ENCODE assay signal across 18 cellular contexts in the genomic region with DNA sequence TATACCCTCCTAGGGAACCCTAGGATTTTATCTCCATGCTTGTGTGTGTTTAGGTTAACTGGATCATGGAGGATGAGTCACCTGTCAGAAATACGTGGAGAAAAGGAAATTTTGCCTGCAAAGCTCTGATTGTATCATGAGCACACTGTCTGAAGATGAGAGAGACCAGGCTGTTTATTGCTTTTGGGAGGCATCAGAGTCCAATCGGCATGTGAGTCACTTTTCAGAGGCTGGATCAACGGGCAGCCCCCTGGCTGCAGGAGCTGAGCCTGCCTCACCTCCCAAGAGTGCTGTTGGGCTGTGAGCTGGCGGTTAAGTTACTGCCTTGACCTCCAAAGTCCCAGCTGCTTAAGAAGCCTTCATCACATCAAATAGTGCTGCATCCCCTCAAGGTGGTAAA. TPM values are rescaled to one million over a fixed set of nuclear protein-coding genes. Genes with fewer than 3 reads are reported as not detected.
DNase-seq lines count a peak whose midpoint lies in the region; ATAC-seq, FAIRE-seq and TF ChIP-seq lines count a peak whose summit lies in the region.
"Had no signal": no experiment of that assay in that cellular context is flagged by ENCODE, and none has a peak within 500 bp of the region (broad histone marks: within the 10 kb centered on the region; RNA-seq: fewer than 3 reads in every experiment).

No MANE protein-coding gene starts in this region.

- H3K4me3 ChIP-seq in AG10803 (ENCODE audit: low read length) (no peak overlapping the region), IMR-90 (ENCODE audit: insufficient read depth, low read depth, low read length) (no peak overlapping the region), bronchial epithelial cell (ENCODE audit: low read depth, low read length) (no peak overlapping the region), HepG2 (replicated peaks in 1 of 3; ENCODE audit: insufficient read depth in 1 of 3, low read depth in 2 of 3, low read length in 3 of 3) (no peak overlapping the region)
- H3K4me3 ChIP-seq: heart left ventricle had no signal

- TF ChIP-seq EP300 in HepG2 (IDR thresholded peaks at IDR 0.05; ENCODE audit: low read depth in 2 of 2, low read length in 2 of 2): peak in 1 of 2 experiments; percentile 16; a peak in 1 of 4 replicates
- TF ChIP-seq EP300 in HepG2 (CRISPR knock-in tag; IDR thresholded peaks at IDR 0.05; ENCODE audit: borderline replicate concordance): no peak

- 0% methylated on average over 1 of the region's 4 CpGs; no CpG with 5 or more reads in 1 of the 2 experiments for WGBS in IMR-90 (ENCODE audit: extremely low coverage in 2 of 2, insufficient read length in 1 of 2), 2 experiments
- 0% methylated on average over 3 of the region's 4 CpGs for WGBS in HepG2 (ENCODE audit: low lambda C conversion rate)

- H2AK9ac ChIP-seq in IMR-90 (replicated peaks; ENCODE audit: low read depth, low read length, poor library complexity): peak overlapping the region; percentile 73

- H3K27me3 Mint-ChIP-seq in glutamatergic neuron (ENCODE audit: unreplicated experiment): peaks cover 6% of the 10 kb centered on the region
- H3K27me3 Mint-ChIP-seq: CD4-positive, alpha-beta T cell had no signal

- CTCF ChIA-PET in IMR-90 (lab: Yijun Ruan, JAX) (interaction anchor here (1.2 kb wide), 2 partner anchors 20 to 61 kb away, joined by 3 read pairs; a partner anchor contains a TSS), HepG2 (lab: Yijun Ruan, JAX; ENCODE audit: low intra/inter-chr PET ratio, low total read pairs) (interaction anchor here (1.2 to 1.3 kb wide), 2 partner anchors 48 to 80 kb away, joined by 4 read pairs; no protein-coding TSS in a partner anchor)

- FAIRE-seq in bronchial epithelial cell (lab: Jason Lieb, UNC) (no peak), HepG2 (lab: Jason Lieb, UNC) (no peak)

- H3K27ac ChIP-seq in IMR-90 (ENCODE audit: insufficient read depth, low read length) (peak overlapping the region; percentile 73), HepG2 (ENCODE audit: extremely low read length, insufficient read depth, low read length) (no peak overlapping the region)
- H3K27ac ChIP-seq: heart left ventricle had no signal

- DNase-seq in AG10803 (ENCODE audit: low read depth) (peak; percentile 62), IMR-90 (peak; percentile 99), bronchial epithelial cell (ENCODE audit: low read depth) (peak; percentile 17), HepG2 (ENCODE audit: low spot score) (peak; percentile 80), GF-D8 (lab: John Stamatoyannopoulos, UW) (no peak), CD1c-positive myeloid dendritic cell (ENCODE audit: extremely low spot score) (no peak), Kasumi-1 (lab: John Stamatoyannopoulos, UW) (no peak), glutamatergic neuron (no peak)
- DNase-seq: activated CD4-positive, alpha-beta T cell treated with anti-CD3 and anti-CD28 coated beads, Interleukin-2, amount 50 U/mL, for 48 hours; activated naive CD4-positive, alpha-beta T cell treated with anti-CD3 and anti-CD28 coated beads, Interleukin-2, amount 10 ng/mL, durations not matched to agents 7 days and 5 days; CD4-positive, alpha-beta T cell; heart left ventricle; NCI-H2029; NK-92 treated with Interleukin-12 subunit alpha and Interleukin-12 subunit beta, amount 100 ng/mL, for 24 hours; stimulated activated naive CD8-positive, alpha-beta T cell treated with anti-CD3 and anti-CD28 coated beads, Interleukin-15, Interleukin-2, amounts not matched to agents 100 U/mL and 50 U/mL, for 24 hours; SW 1271 had no signal

- H3K9ac ChIP-seq in IMR-90 (ENCODE audit: low read depth, low read length) (no peak overlapping the region), HepG2 (ENCODE audit: insufficient read depth, low read depth, low read length) (no peak overlapping the region)

- H3K4me2 ChIP-seq in IMR-90 (ENCODE audit: low read depth, low read length): peak overlapping the region; percentile 51
- H3K4me2 ChIP-seq in HepG2 (ENCODE audit: low read depth, low read length): peak overlapping the region; percentile 13

- dilution Hi-C loops in IMR-90 (cut with HindIII; ENCODE audit: low sequenced_read_pairs, unreplicated experiment): no loop called here

- peak; percentile 95 for ATAC-seq in IMR-90 (ENCODE audit: low read depth)
- ATAC-seq in HepG2: peak; percentile 82
- ATAC-seq: heart left ventricle; stimulated activated naive CD8-positive, alpha-beta T cell treated with anti-CD3 and anti-CD28 coated beads, Interleukin-15, Interleukin-2, amounts not matched to agents 100 U/mL and 50 U/mL, for 24 hours had no signal

- in situ Hi-C loops in IMR-90 (cut with MboI; ENCODE audit: low sequenced_read_pairs): no loop called here
- in situ Hi-C loops in HepG2 (cut with HindIII; ENCODE audit: extremely low pct_ligation_motif_present, low pct_unique_long_range_greater_than_20kb): no loop called here

- H3K9me3 ChIP-seq in IMR-90 (ENCODE audit: control insufficient read depth, insufficient read depth, low read length) (no peaks in the 10 kb centered on the region), HepG2 (ENCODE audit: low read length) (no peaks in the 10 kb centered on the region)
- H3K9me3 ChIP-seq: heart left ventricle had no signal

- peak overlapping the region in 1 of 2 experiments; percentile 75; a peak in 3 of 4 replicates for H4K8ac ChIP-seq in IMR-90 (ENCODE audit: low read depth in 2 of 2, low read length in 2 of 2)

- H3K4me1 ChIP-seq in IMR-90 (ENCODE audit: control insufficient read depth, insufficient read depth, low read length) (peaks cover 14% of the 10 kb centered on the region), HepG2 (ENCODE audit: insufficient read depth, low read length) (peaks cover 66% of the 10 kb centered on the region)

- H2AFZ ChIP-seq in IMR-90 (replicated peaks; ENCODE audit: low read length, poor library complexity) (peak overlapping the region; percentile 66), HepG2 (ENCODE audit: low read length) (no peak overlapping the region)

- intact Hi-C loops in IMR-90 (cut with micrococcal nuclease) (no loop called here), HepG2 (cut with micrococcal nuclease; ENCODE audit: unreplicated experiment) (no loop called here)

- H3K56ac ChIP-seq in IMR-90 (ENCODE audit: extremely low read depth, insufficient read depth, low read length): peak overlapping the region; percentile 7

- H3K27ac Mint-ChIP-seq in glutamatergic neuron (ENCODE audit: unreplicated experiment): no peak overlapping the region
- H3K27ac Mint-ChIP-seq: activated naive CD4-positive, alpha-beta T cell treated with anti-CD3 and anti-CD28 coated beads, Interleukin-2, amount 10 ng/mL, durations not matched to agents 7 days and 5 days; CD4-positive, alpha-beta T cell; memory B cell; progenitor cell of endocrine pancreas had no signal

- peak overlapping the region; percentile 75; the same call in 1 of the 3 replicates for H2BK15ac ChIP-seq in IMR-90 (ENCODE audit: low read depth, low read length)

- H3K4ac ChIP-seq in IMR-90 (ENCODE audit: low read depth, low read length): peak overlapping the region; percentile 83

- TF ChIP-seq POLR2A in IMR-90 (IDR thresholded peaks at IDR 0.05; ENCODE audit: low read depth, low read length) (peak; percentile 19; the same call in 1 of the 2 replicates), HepG2 (IDR thresholded peaks at IDR 0.05; ENCODE audit: insufficient read depth in 1 of 2, low read depth in 2 of 2, low read length in 2 of 2) (no peak)

- peak overlapping the region; percentile 32; the same call in 1 of the 2 replicates for H3K23ac ChIP-seq in IMR-90 (ENCODE audit: low read depth, low read length)

- no peaks in the 10 kb centered on the region for H3K79me1 ChIP-seq in IMR-90 (ENCODE audit: low read depth in 1 of 2, low read length in 2 of 2)

- peaks cover 2% of the 10 kb centered on the region for H3K9me3 Mint-ChIP-seq in glutamatergic neuron (ENCODE audit: unreplicated experiment)
- H3K9me3 Mint-ChIP-seq: activated naive CD4-positive, alpha-beta T cell treated with anti-CD3 and anti-CD28 coated beads, Interleukin-2, amount 10 ng/mL, durations not matched to agents 7 days and 5 days; CD4-positive, alpha-beta T cell; memory B cell had no signal

- H2BK20ac ChIP-seq in IMR-90 (ENCODE audit: low read depth, low read length): peak overlapping the region; percentile 94

- H2BK5ac ChIP-seq in IMR-90 (ENCODE audit: low read depth, low read length, poor library complexity, severe bottlenecking): peak overlapping the region; percentile 81

- H3K18ac ChIP-seq in IMR-90 (ENCODE audit: low read depth, low read length): 0 out of 2 replicates have a peak overlapping the region, but pooled peaks have one; percentile 4

- H3K27me3 ChIP-seq in IMR-90 (ENCODE audit: control insufficient read depth, insufficient read depth, low read length) (no peaks in the 10 kb centered on the region), bronchial epithelial cell (ENCODE audit: control insufficient read depth, insufficient read depth, low read length) (peaks cover 1% of the 10 kb centered on the region), HepG2 (ENCODE audit: control insufficient read depth in 1 of 2, insufficient read depth in 2 of 2, low read length in 2 of 2) (no peaks in the 10 kb centered on the region)
- H3K27me3 ChIP-seq: heart left ventricle had no signal

- peak overlapping the region; percentile 70 for H4K91ac ChIP-seq in IMR-90 (ENCODE audit: insufficient read depth, low read depth, low read length)

- TF ChIP-seq RAD21 in IMR-90 (IDR thresholded peaks at IDR 0.05; ENCODE audit: low read length) (peak; percentile 37), HepG2 (CRISPR knock-in tag; IDR thresholded peaks at IDR 0.05) (no peak; the same call in 1 of the 2 replicates)

- BruUV-seq in IMR-90 (replicated peaks; lab: Mats Ljungman, UMichigan) (no TSS peak), HepG2 (replicated peaks; lab: Mats Ljungman, UMichigan) (no TSS peak)

- H3K14ac ChIP-seq in IMR-90 (replicated peaks; ENCODE audit: low read depth, low read length): peak overlapping the region; percentile 16; the same call in 1 of the 2 replicates

- H3K4me3 Mint-ChIP-seq in glutamatergic neuron (ENCODE audit: unreplicated experiment): no peak overlapping the region
- H3K4me3 Mint-ChIP-seq: activated naive CD4-positive, alpha-beta T cell treated with anti-CD3 and anti-CD28 coated beads, Interleukin-2, amount 10 ng/mL, durations not matched to agents 7 days and 5 days; CD4-positive, alpha-beta T cell; memory B cell had no signal

- H3K36me3 ChIP-seq in IMR-90 (ENCODE audit: control insufficient read depth, insufficient read depth, low read length): no peaks in the 10 kb centered on the region
- H3K36me3 ChIP-seq in bronchial epithelial cell (ENCODE audit: control insufficient read depth, insufficient read depth, low read length): no peaks in the 10 kb centered on the region
- no peaks in the 10 kb centered on the region for H3K36me3 ChIP-seq in HepG2 (replicated peaks in 1 of 2; ENCODE audit: control insufficient read depth in 1 of 2, insufficient read depth in 2 of 2, low read length in 2 of 2)
- H3K36me3 ChIP-seq: heart left ventricle had no signal

- H3K79me2 ChIP-seq in HepG2 (ENCODE audit: insufficient read depth, low read length): no peaks in the 10 kb centered on the region

- H2BK120ac ChIP-seq in IMR-90 (ENCODE audit: low read depth, low read length): peak overlapping the region; percentile 94

- POLR2A ChIA-PET in IMR-90 (lab: Charles Lee; ENCODE audit: unreplicated experiment) (interaction anchor here (0.6 kb wide), 1 partner anchor 17 kb away, joined by 4 read pairs; no protein-coding TSS in a partner anchor), HepG2 (lab: Yijun Ruan, JAX) (interaction anchor here (1.0 to 3.1 kb wide), 6 partner anchors 10 to 80 kb away, joined by 3 to 33 read pairs (median 6); a partner anchor contains a TSS)

- peaks cover 3% of the 10 kb centered on the region; the same call in 1 of the 2 replicates for H4K20me1 ChIP-seq in IMR-90 (ENCODE audit: insufficient read depth, low read length)
- H4K20me1 ChIP-seq in HepG2 (ENCODE audit: insufficient read depth, low read length): no peaks in the 10 kb centered on the region

- peaks cover 8% of the 10 kb centered on the region for H3K36me3 Mint-ChIP-seq in glutamatergic neuron (ENCODE audit: unreplicated experiment)
- H3K36me3 Mint-ChIP-seq: activated naive CD4-positive, alpha-beta T cell treated with anti-CD3 and anti-CD28 coated beads, Interleukin-2, amount 10 ng/mL, durations not matched to agents 7 days and 5 days; memory B cell had no signal

- peaks cover 12% of the 10 kb centered on the region for H3K4me1 Mint-ChIP-seq in glutamatergic neuron (ENCODE audit: low read depth, unreplicated experiment)

- peak; percentile 34; the same call in 1 of the 2 replicates for TF ChIP-seq CTCF in AG10803 (conservative IDR thresholded peaks at IDR 0.05; ENCODE audit: low read length)
- TF ChIP-seq CTCF in IMR-90 (conservative IDR thresholded peaks at IDR 0.05; ENCODE audit: low read depth, low read length): peak; percentile 60
- no peak for TF ChIP-seq CTCF in bronchial epithelial cell (IDR thresholded peaks at IDR 0.05; ENCODE audit: insufficient read depth, low read length, severe bottlenecking)
- peak; percentile 43 for TF ChIP-seq CTCF in HepG2 (CRISPR knock-in tag; IDR thresholded peaks at IDR 0.05)
- no peak for TF ChIP-seq CTCF in glutamatergic neuron (IDR thresholded peaks at IDR 0.05; ENCODE audit: partially characterized antibody, unreplicated experiment)

- H3K9me1 ChIP-seq in IMR-90 (ENCODE audit: insufficient read depth, low read length): peaks cover 18% of the 10 kb centered on the region

- peak overlapping the region; percentile 38; the same call in 1 of the 2 replicates for H2AK5ac ChIP-seq in IMR-90 (ENCODE audit: low read depth, low read length)

- H4K5ac ChIP-seq in IMR-90 (ENCODE audit: low read depth, low read length): peak overlapping the region; percentile 6; the same call in 1 of the 2 replicates

RNA-seq across cellular contexts. Expression of a gene that starts 41.5 kb away (rescaled TPM):
- total RNA-seq in IMR-90 (2012; rRNA removed) (6.1 and 8.9 TPM in 2 replicates), bronchial epithelial cell (7.2 and 8.4 TPM in 2 replicates), HepG2 (2016; rRNA removed; fragmentation: Illumina TruSeq; extraction: Trizol) (11.7 and 15.1 TPM in 2 replicates), glutamatergic neuron (ENCODE audit: unreplicated experiment) (23.2 TPM)
- polyA plus RNA-seq in IMR-90 (2012; rRNA removed) (9.1 and 10.1 TPM in 2 replicates), HepG2 (2011; rRNA removed) (11.9 and 14.4 TPM in 2 replicates)
- polyA plus RNA-seq in IMR-90 (2012; cell fraction: cytosol; rRNA removed): 3.3 and 9.5 TPM in 2 replicates
- 12.6 and 13.5 TPM in 2 replicates for polyA plus RNA-seq in IMR-90 (2012; cell fraction: nucleus; rRNA removed; ENCODE audit: low replicate concordance)
- total RNA-seq in HepG2 (2016; cell fraction: cytosol; rRNA removed; fragmentation: Illumina TruSeq; extraction: Trizol; ENCODE audit: low read depth): 4.0 and 4.2 TPM in 2 replicates
- 11.7 and 14.4 TPM in 2 replicates for total RNA-seq in HepG2 (2016; cell fraction: insoluble cytoplasmic fraction; rRNA removed; fragmentation: Illumina TruSeq; extraction: Trizol)
- total RNA-seq in HepG2 (2016; cell fraction: membrane; rRNA removed; fragmentation: Illumina TruSeq; extraction: Trizol): 9.8 and 10.7 TPM in 2 replicates
- 10.8 and 11.7 TPM in 2 replicates for total RNA-seq in HepG2 (2016; cell fraction: nucleus; rRNA removed; fragmentation: Illumina TruSeq; extraction: Trizol)
- polyA plus RNA-seq in HepG2 (2011; cell fraction: cytosol; rRNA removed): 18.3 and 21.5 TPM in 2 replicates
- polyA plus RNA-seq in HepG2 (2011; cell fraction: nucleus; rRNA removed): 15.4 and 17.5 TPM in 2 replicates
- 9.2 and 11.4 TPM in 2 replicates for polyA plus RNA-seq in HepG2 (2012)
- 3.0 and 3.1 TPM in 2 replicates for polyA plus RNA-seq in HepG2 (2016; cell fraction: cytosol; fragmentation: Illumina TruSeq; extraction: Trizol; ENCODE audit: low read depth)
- polyA plus RNA-seq in HepG2 (2016; cell fraction: insoluble cytoplasmic fraction; fragmentation: Illumina TruSeq; extraction: Trizol; ENCODE audit: low read depth): 11.2 and 12.0 TPM in 2 replicates
- polyA plus RNA-seq in HepG2 (2016; cell fraction: membrane; fragmentation: Illumina TruSeq; extraction: Trizol; ENCODE audit: low read depth): 6.4 and 7.0 TPM in 2 replicates
- polyA plus RNA-seq in HepG2 (2016; cell fraction: nucleus; fragmentation: Illumina TruSeq; extraction: Trizol; ENCODE audit: insufficient read depth, low read depth): 11.4 and 12.6 TPM in 2 replicates
- 21.1 and 25.1 TPM in 2 replicates for polyA minus RNA-seq in HepG2 (2011; rRNA and poly(A)+ RNA removed; ENCODE audit: low replicate concordance)
- polyA minus RNA-seq in HepG2 (2011; cell fraction: cytosol; rRNA and poly(A)+ RNA removed): 9.8 and 9.9 TPM in 2 replicates
- 24.2 and 25.4 TPM in 2 replicates for polyA minus RNA-seq in HepG2 (2011; cell fraction: nucleus; rRNA and poly(A)+ RNA removed)

Comparison
In these comparisons a context has a peak if more than half of its experiments do, and no peak if none do; other contexts are left out.
1. DNase-seq: peak in AG10803 (single experiment), IMR-90 (single experiment), bronchial epithelial cell (single experiment) and HepG2 (single experiment); none in GF-D8 (single experiment), CD1c-positive myeloid dendritic cell (single experiment), Kasumi-1 (0 of 2) and glutamatergic neuron (single experiment).
2. CTCF ChIP-seq: peak in AG10803 (single experiment), IMR-90 (single experiment) and HepG2 (single experiment); none in bronchial epithelial cell (single experiment) and glutamatergic neuron (single experiment).